9 cellular contexts compared by ENCODE assay signal in genomic region chr7:156903232-156903909, GRCh38. TPM values are rescaled to one million over a fixed set of nuclear protein-coding genes. Genes with fewer than 3 reads are reported as not detected.
DNase-seq lines count a peak whose midpoint lies in the region; ATAC-seq and TF ChIP-seq lines count a peak whose summit lies in the region.
"Had no signal": no experiment of that assay in that cellular context is flagged by ENCODE, and none has a peak within 500 bp of the region (broad histone marks: within the 10 kb centered on the region; RNA-seq: fewer than 3 reads in every experiment).

No MANE protein-coding gene starts in this region.

- H3K4me3 ChIP-seq in gastroesophageal sphincter (no peak overlapping the region), tibial nerve (no peak overlapping the region)

- H3K27ac ChIP-seq in gastroesophageal sphincter: peak overlapping the region in 3 of 4 donors; percentile 3 to 49 (median 43)
- H3K27ac ChIP-seq in tibial nerve: peak overlapping the region in 1 of 4 donors; percentile 56

- no peaks in the 10 kb centered on the region for H3K27me3 Mint-ChIP-seq in activated T-cell treated with anti-CD3 and anti-CD28 coated beads, Interleukin-2, amount 50 U/mL, for 4 hours (ENCODE audit: low read depth)

- H3K9me3 ChIP-seq in gastroesophageal sphincter: no peaks in the 10 kb centered on the region
- no peaks in the 10 kb centered on the region for H3K9me3 ChIP-seq in tibial nerve

- DNase-seq in activated gamma-delta T cell treated with Interleukin-2 at 50 U/mL for 16 hours: peak; percentile 59
- DNase-seq in activated gamma-delta T cell (lab: John Stamatoyannopoulos, UW): no peak
- DNase-seq in activated T-cell treated with anti-CD3 and anti-CD28 coated beads, Interleukin-2, amount 50 U/mL, for 4 hours: peak; percentile 22
- DNase-seq in tibial nerve (ENCODE audit: low spot score in 2 of 2): peak in 1 of 2 donors; percentile 16
- DNase-seq in GM03348 (ENCODE audit: low spot score): no peak
- DNase-seq in sciatic nerve (ENCODE audit: low spot score): no peak
- DNase-seq in HuH-7 (ENCODE audit: low spot score): no peak
- DNase-seq: substantia nigra had no signal

- 49 to 71% methylated on average over 5 to 8 of the region's 10 CpGs for WGBS in gastroesophageal sphincter (ENCODE audit: low coverage in 1 of 2), 2 donors
- 60 to 68% methylated on average over 10 of the region's 10 CpGs for WGBS in tibial nerve, 2 donors

- H3K36me3 ChIP-seq in gastroesophageal sphincter: no peaks in the 10 kb centered on the region
- no peaks in the 10 kb centered on the region for H3K36me3 ChIP-seq in tibial nerve

- H3K9me3 Mint-ChIP-seq in activated T-cell treated with anti-CD3 and anti-CD28 coated beads, Interleukin-2, amount 50 U/mL, for 4 hours: no peaks in the 10 kb centered on the region

- H3K4me3 Mint-ChIP-seq in activated T-cell treated with anti-CD3 and anti-CD28 coated beads, Interleukin-2, amount 50 U/mL, for 4 hours: no peak overlapping the region

- peak; percentile 76 to 82 for ATAC-seq in activated T-cell treated with anti-CD3 and anti-CD28 coated beads, Interleukin-2, amount 50 U/mL, for 4 hours
- ATAC-seq in gastroesophageal sphincter (peak; percentile 74), sciatic nerve (no peak)

- no peaks in the 10 kb centered on the region for H3K36me3 Mint-ChIP-seq in activated T-cell treated with anti-CD3 and anti-CD28 coated beads, Interleukin-2, amount 50 U/mL, for 4 hours (ENCODE audit: insufficient read depth)

- TF ChIP-seq POLR2A in gastroesophageal sphincter (IDR thresholded peaks at IDR 0.05) (no peak), tibial nerve (IDR thresholded peaks at IDR 0.05) (no peak)

- peaks cover 8% of the 10 kb centered on the region for H3K4me1 Mint-ChIP-seq in activated T-cell treated with anti-CD3 and anti-CD28 coated beads, Interleukin-2, amount 50 U/mL, for 4 hours (ENCODE audit: low read depth)

- intact Hi-C loops in sciatic nerve (cut with DNase I): no loop called here

- TF ChIP-seq CTCF in gastroesophageal sphincter (IDR thresholded peaks at IDR 0.05): no peak
- no peak for TF ChIP-seq CTCF in tibial nerve (IDR thresholded peaks at IDR 0.05)

- TF ChIP-seq EP300 in gastroesophageal sphincter (IDR thresholded peaks at IDR 0.05) (no peak), tibial nerve (IDR thresholded peaks at IDR 0.05) (peak; percentile 58 to 71)

- no peaks in the 10 kb centered on the region for H3K4me1 ChIP-seq in gastroesophageal sphincter
- H3K4me1 ChIP-seq in tibial nerve: no peaks in the 10 kb centered on the region

- H3K27me3 ChIP-seq in gastroesophageal sphincter (peaks cover 48% of the 10 kb centered on the region), tibial nerve (no peaks in the 10 kb centered on the region)

RNA-seq across cellular contexts. Expression of gene LMBR1, which starts 10.4 kb away (rescaled TPM):
- total RNA-seq in activated T-cell treated with anti-CD3 and anti-CD28 coated beads, Interleukin-2, amount 50 U/mL, for 4 hours: 10 to 100 TPM; 31.8 to 37.4 (median 36.2) TPM
- total RNA-seq in gastroesophageal sphincter (10 to 100 TPM; 39.9 to 63.0 (median 59.0) TPM), tibial nerve (100 to 1,000 TPM in 1 of 4 donors, 10 to 100 TPM in 3; 48.1 to 139 (median 77.3) TPM), sciatic nerve (69.7 TPM)

RNA-seq across cellular contexts. Expression of gene NOM1, which starts 46.1 kb away (rescaled TPM):
- 10 to 100 TPM; 46.3 to 49.3 (median 47.4) TPM for total RNA-seq in activated T-cell treated with anti-CD3 and anti-CD28 coated beads, Interleukin-2, amount 50 U/mL, for 4 hours
- total RNA-seq in gastroesophageal sphincter: 10 to 100 TPM; 15.1 to 20.7 (median 17.1) TPM
- 10 to 100 TPM; 23.3 to 41.5 (median 25.3) TPM for total RNA-seq in tibial nerve
- total RNA-seq in sciatic nerve: 19.3 TPM

Comparison
In these comparisons a context has a peak if more than half of its experiments do, and no peak if none do; other contexts are left out.
1. DNase-seq: peak in activated gamma-delta T cell treated with Interleukin-2 at 50 U/mL for 16 hours (single experiment) and activated T-cell treated with anti-CD3 and anti-CD28 coated beads, Interleukin-2, amount 50 U/mL, for 4 hours (single experiment); none in activated gamma-delta T cell (single experiment), GM03348 (single experiment), sciatic nerve (single experiment) and HuH-7 (single experiment).